Comparison of ENCODE assay signal across 9 cellular contexts in genomic region chr16:4733747-4734062, GRCh38. TPM values are rescaled to one million over a fixed set of nuclear protein-coding genes. Genes with fewer than 3 reads are reported as not detected.
DNase-seq lines count a peak whose midpoint lies in the region; ATAC-seq and TF ChIP-seq lines count a peak whose summit lies in the region.
"Had no signal": no experiment of that assay in that cellular context is flagged by ENCODE, and none has a peak within 500 bp of the region (broad histone marks: within the 10 kb centered on the region; RNA-seq: fewer than 3 reads in every experiment).

No MANE protein-coding gene starts in this region.

- intact Hi-C loops in prostate gland (cut with DNase I) = loop anchor here (1.0 to 10.0 kb wide), 5 partner anchors 35 to 223 kb away; partner anchors contain the start of genes GLYR1, ROGDI, UBALD1 and UBN1

- ATAC-seq in HG03159 (IDR thresholded peaks at IDR 0.05; ENCODE audit: unreplicated experiment) (peak; percentile 18), HG02840 (IDR thresholded peaks at IDR 0.05; ENCODE audit: low FRiP score, unreplicated experiment) (no peak)

- no peak for TF ChIP-seq POLR2A in prostate gland (IDR thresholded peaks at IDR 0.05)

- H3K27me3 ChIP-seq in prostate gland (replicated peaks; ENCODE audit: insufficient read depth) = no peaks in the 10 kb centered on the region

- peak overlapping the region; percentile 96 for H3K9ac ChIP-seq in ES-I3 (ENCODE audit: low read depth, low read length)

- H3K9me3 ChIP-seq in ES-I3 (ENCODE audit: control insufficient read depth, insufficient read depth, low read length) (no peaks in the 10 kb centered on the region), prostate gland (no peaks in the 10 kb centered on the region)

- H3K36me3 ChIP-seq in ES-I3 (ENCODE audit: insufficient read depth, low read length) = peaks cover 8% of the 10 kb centered on the region
- H3K36me3 ChIP-seq in prostate gland = no peaks in the 10 kb centered on the region

- peak overlapping the region; percentile 86 for H3K4me3 ChIP-seq in fibroblast of mammary gland (ENCODE audit: control insufficient read depth, low read depth, low read length)
- H3K4me3 ChIP-seq in prostate gland = peak overlapping the region; percentile 80 to 82

- TF ChIP-seq CTCF in fibroblast of mammary gland (conservative IDR thresholded peaks at IDR 0.05; ENCODE audit: control insufficient read depth, insufficient read depth, low read depth, low read length) (no peak), prostate gland (IDR thresholded peaks at IDR 0.05) (no peak)

- peak; percentile 24 to 34 for DNase-seq in activated CD4-positive, alpha-beta T cell treated with anti-CD3 and anti-CD28 coated beads, Interleukin-2, amount 50 U/mL, for 48 hours
- DNase-seq in fibroblast of mammary gland (ENCODE audit: low read depth) (no peak), prostate gland (ENCODE audit: low spot score) (peak; percentile 12), D341Med (ENCODE audit: low spot score) (no peak), SW480 (ENCODE audit: low spot score) (no peak)

- H3K4me1 ChIP-seq in ES-I3 (ENCODE audit: insufficient read depth, low read length) (no peaks in the 10 kb centered on the region), prostate gland (replicated peaks) (no peaks in the 10 kb centered on the region)

- H3K27ac ChIP-seq in prostate gland = peak overlapping the region; percentile 76 to 82

- WGBS in prostate gland = 0% methylated on average over 19 of the region's 19 CpGs

RNA-seq across cellular contexts. Expression of gene ANKS3, which starts 0.4 kb away (rescaled TPM):
- 10 to 100 TPM; 19.1 to 42.9 TPM for total RNA-seq in prostate gland

RNA-seq across cellular contexts. Expression of gene DNAAF8, which starts 0.6 kb away (rescaled TPM):
- 10 to 100 TPM in 1 of 2 donors, 1 to 10 TPM in 1; 7.1 to 21.9 TPM for total RNA-seq in prostate gland

RNA-seq across cellular contexts. Expression of gene ZNF500, which starts 33.3 kb away (rescaled TPM):
- total RNA-seq in prostate gland = 10 to 100 TPM; 29.2 to 33.8 TPM

RNA-seq across cellular contexts. Expression of gene NUDT16L1, which starts 40.3 kb away (rescaled TPM):
- 10 to 100 TPM; 57.4 to 75.3 TPM for total RNA-seq in prostate gland

RNA-seq across cellular contexts. Expression of gene SEPTIN12, which starts 54.4 kb away (rescaled TPM):
- 10 to 100 TPM in 1 of 2 donors, not detected in 1; 10.8 TPM for total RNA-seq in prostate gland
- total RNA-seq: LHCN-M2 had no signal

Comparison
In these comparisons a context has a peak if more than half of its experiments do, and no peak if none do; other contexts are left out.
1. DNase-seq: peak in activated CD4-positive, alpha-beta T cell treated with anti-CD3 and anti-CD28 coated beads, Interleukin-2, amount 50 U/mL, for 48 hours (2 of 2) and prostate gland (single experiment); none in fibroblast of mammary gland (single experiment), D341Med (single experiment) and SW480 (single experiment).